In genomic region chr2:46351388-46352141, GRCh38 we compare ENCODE assay signal across 9 cellular contexts. TPM values are rescaled to one million over a fixed set of nuclear protein-coding genes. Genes with fewer than 3 reads are reported as not detected.
DNase-seq lines count a peak whose midpoint lies in the region; ATAC-seq and TF ChIP-seq lines count a peak whose summit lies in the region.
"Had no signal": no experiment of that assay in that cellular context is flagged by ENCODE, and none has a peak within 500 bp of the region (broad histone marks: within the 10 kb centered on the region; RNA-seq: fewer than 3 reads in every experiment).

No MANE protein-coding gene starts in this region.

- H4K5ac ChIP-seq in mesendoderm (ENCODE audit: low read length), result no peak overlapping the region

- H3K27ac ChIP-seq in caudate nucleus (ENCODE audit: low read depth, low read length) (peak overlapping the region; percentile 56), trophoblast cell (ENCODE audit: low read depth, low read length) (no peak overlapping the region), testis (peak overlapping the region; percentile 68 to 70), mesendoderm (ENCODE audit: low read depth, low read length) (no peak overlapping the region)

- peaks cover 63 to 84% of the 10 kb centered on the region in 2 experiments for H3K36me3 ChIP-seq in trophoblast cell (ENCODE audit: control insufficient read depth in 1 of 2, insufficient read depth in 2 of 2, low read length in 2 of 2)
- no peaks in the 10 kb centered on the region for H3K36me3 ChIP-seq in testis (ENCODE audit: low read depth, missing control alignments)
- no peaks in the 10 kb centered on the region for H3K36me3 ChIP-seq in mesendoderm (ENCODE audit: control insufficient read depth, insufficient read depth, low read length)

- H3K4ac ChIP-seq in trophoblast cell (ENCODE audit: low read depth, low read length), result peak overlapping the region; percentile 6
- no peak overlapping the region for H3K4ac ChIP-seq in mesendoderm (ENCODE audit: low read depth, low read length)

- H3K4me2 ChIP-seq in trophoblast cell (ENCODE audit: low read length), result no peak overlapping the region
- no peak overlapping the region for H3K4me2 ChIP-seq in mesendoderm (ENCODE audit: low read length)

- H4K12ac ChIP-seq in trophoblast cell (ENCODE audit: low read depth, low read length), result no peak overlapping the region

- H3K56ac ChIP-seq in mesendoderm (ENCODE audit: low read length), result no peak overlapping the region

- peak; percentile 61 to 62 for DNase-seq in activated CD4-positive, alpha-beta T cell treated with anti-CD3 and anti-CD28 coated beads for 4 hours
- DNase-seq in caudate nucleus (lab: John Stamatoyannopoulos, UW), result no peak
- no peak for DNase-seq in trophoblast cell
- DNase-seq in testis, result no peak
- DNase-seq in mesendoderm, result no peak
- DNase-seq in SW 1271 (lab: John Stamatoyannopoulos, UW), result no peak
- DNase-seq: MG63 had no signal

- H3K79me1 ChIP-seq in trophoblast cell (ENCODE audit: low read length) (no peaks in the 10 kb centered on the region), mesendoderm (ENCODE audit: low read length) (no peaks in the 10 kb centered on the region)

- H2AK5ac ChIP-seq in trophoblast cell (ENCODE audit: low read length) (no peak overlapping the region), mesendoderm (ENCODE audit: low read length) (no peak overlapping the region)

- no peak overlapping the region for H2AFZ ChIP-seq in trophoblast cell (ENCODE audit: insufficient read depth, low read length, poor library complexity)

- H3K9ac ChIP-seq in trophoblast cell (ENCODE audit: low read length), result peak overlapping the region; percentile 17
- H3K9ac ChIP-seq in mesendoderm (ENCODE audit: low read length), result no peak overlapping the region

- intact Hi-C loops in testis (cut with DNase I; ENCODE audit: low total_unique reads), result no loop called here

- no peak overlapping the region for H2BK120ac ChIP-seq in trophoblast cell (ENCODE audit: insufficient read depth, low read length, poor library complexity)
- H2BK120ac ChIP-seq in mesendoderm (ENCODE audit: low read depth, low read length), result no peak overlapping the region

- H3K18ac ChIP-seq in trophoblast cell (ENCODE audit: low read length) (no peak overlapping the region), mesendoderm (ENCODE audit: low read length) (no peak overlapping the region)

- no peak overlapping the region for H3K4me3 ChIP-seq in trophoblast cell (ENCODE audit: low read depth, low read length)
- H3K4me3 ChIP-seq in testis, result no peak overlapping the region
- no peak overlapping the region for H3K4me3 ChIP-seq in mesendoderm (ENCODE audit: low read length)
- H3K4me3 ChIP-seq: MG63 had no signal

- H3K4me1 ChIP-seq in trophoblast cell (ENCODE audit: control insufficient read depth in 1 of 2, insufficient read depth in 2 of 2, low read length in 2 of 2) (peaks cover 0 to under 1% of the 10 kb centered on the region in 2 experiments), testis (peaks cover 30% of the 10 kb centered on the region), mesendoderm (ENCODE audit: control insufficient read depth, low read depth, low read length) (no peaks in the 10 kb centered on the region)

- ATAC-seq in HG03025 (IDR thresholded peaks at IDR 0.05; ENCODE audit: low FRiP score, unreplicated experiment), result no peak
- no peak for ATAC-seq in HG03442 (IDR thresholded peaks at IDR 0.05; ENCODE audit: unreplicated experiment)

- H2BK5ac ChIP-seq in trophoblast cell (ENCODE audit: low read depth, low read length, poor library complexity), result no peak overlapping the region
- no peak overlapping the region for H2BK5ac ChIP-seq in mesendoderm (ENCODE audit: low read length)

- H4K8ac ChIP-seq in trophoblast cell (ENCODE audit: low read depth, low read length), result no peak overlapping the region
- H4K8ac ChIP-seq in mesendoderm (ENCODE audit: low read depth, low read length), result no peak overlapping the region

- no peak overlapping the region for H4K91ac ChIP-seq in trophoblast cell (ENCODE audit: low read depth, low read length)

- TF ChIP-seq POLR2A in testis (IDR thresholded peaks at IDR 0.05), result no peak

- H3K79me2 ChIP-seq in trophoblast cell (ENCODE audit: control insufficient read depth, insufficient read depth, low read length, poor library complexity), result peaks cover 4% of the 10 kb centered on the region
- no peaks in the 10 kb centered on the region for H3K79me2 ChIP-seq in mesendoderm (ENCODE audit: control insufficient read depth, insufficient read depth, low read length)

- no peak overlapping the region for H2BK12ac ChIP-seq in trophoblast cell (ENCODE audit: low read length)

- TF ChIP-seq CTCF in testis (IDR thresholded peaks at IDR 0.05), result no peak

- WGBS in trophoblast cell (ENCODE audit: extremely low coverage, insufficient coverage, insufficient read length), result no CpG with 5 or more reads among the region's 14 CpGs
- 79 to 83% methylated on average over 11 to 14 of the region's 14 CpGs for WGBS in testis, 2 donors
- no CpG with 5 or more reads among the region's 14 CpGs for WGBS in mesendoderm (ENCODE audit: extremely low coverage, insufficient coverage, low lambda C conversion rate)

- H3K23ac ChIP-seq in trophoblast cell (ENCODE audit: low read length) (no peak overlapping the region), mesendoderm (ENCODE audit: low read length) (no peak overlapping the region)

- H3K27me3 ChIP-seq in trophoblast cell (ENCODE audit: insufficient read depth, low read length) (no peaks in the 10 kb centered on the region), testis (no peaks in the 10 kb centered on the region), mesendoderm (ENCODE audit: insufficient read depth, low read length, poor library complexity) (no peaks in the 10 kb centered on the region)
- H3K27me3 ChIP-seq: MG63 had no signal

- no peak overlapping the region for H3K14ac ChIP-seq in trophoblast cell (ENCODE audit: low read length)

- no peaks in the 10 kb centered on the region for H3K9me3 ChIP-seq in trophoblast cell (ENCODE audit: insufficient read depth, low read depth, low read length)
- no peaks in the 10 kb centered on the region for H3K9me3 ChIP-seq in testis
- H3K9me3 ChIP-seq: MG63 had no signal

- no peak overlapping the region for H2BK15ac ChIP-seq in mesendoderm (replicated peaks; ENCODE audit: low read depth)

RNA-seq across cellular contexts. Expression of gene EPAS1, which starts 54.4 kb away (rescaled TPM):
- 1,165 and 1,253 TPM in 2 replicates for polyA plus RNA-seq in trophoblast cell (2013)
- 100 to 1,000 TPM; 142 to 158 TPM for total RNA-seq in testis
- 93.9 TPM for polyA plus RNA-seq in testis (ENCODE audit: insufficient read depth, low read depth, low replicate concordance)
- polyA plus RNA-seq in mesendoderm (2013, experiment 1 of 2), result 0.81 TPM
- polyA plus RNA-seq in mesendoderm (2013, experiment 2 of 2), result 1.1 TPM

Comparison
In these comparisons a context has a peak if more than half of its experiments do, and no peak if none do; other contexts are left out.
1. DNase-seq: peak in activated CD4-positive, alpha-beta T cell treated with anti-CD3 and anti-CD28 coated beads for 4 hours (2 of 2); none in caudate nucleus (0 of 61), trophoblast cell (0 of 2), testis (single experiment), mesendoderm (single experiment) and SW 1271 (0 of 2).
2. H3K27ac ChIP-seq: peak in caudate nucleus (single experiment) and testis (2 of 2); none in trophoblast cell (single experiment) and mesendoderm (single experiment).